In genomic region chr4:6092971-6093370, GRCh38 we compare ENCODE assay signal across 1 cellular context.
TF ChIP-seq lines count a peak whose summit lies in the region.

No MANE protein-coding gene starts in this region.

TF ChIP-seq in SK-N-SH, 30 proteins besides CTCF, POLR2A, EP300 and RAD21 (continued from another document):
- no peak for TF ChIP-seq IRF3 (IDR thresholded peaks at IDR 0.05; ENCODE audit: low read depth, low read length)
- no peak for TF ChIP-seq GATA2 (CRISPR knock-in tag; IDR thresholded peaks at IDR 0.05)
- TF ChIP-seq USF1 (IDR thresholded peaks at IDR 0.05; ENCODE audit: borderline replicate concordance, low read depth) = no peak
- TF ChIP-seq NFIC (IDR thresholded peaks at IDR 0.05; ENCODE audit: borderline replicate concordance) = no peak
- TF ChIP-seq TEAD4 (IDR thresholded peaks at IDR 0.05; ENCODE audit: borderline replicate concordance, insufficient read depth) = no peak
